ENCODE assay signal across 10 cellular contexts in genomic region chr19:17794731-17795494, GRCh38. TPM values are rescaled to one million over a fixed set of nuclear protein-coding genes. Genes with fewer than 3 reads are reported as not detected.
DNase-seq lines count a peak whose midpoint lies in the region; ATAC-seq, FAIRE-seq and TF ChIP-seq lines count a peak whose summit lies in the region.
"Had no signal": no experiment of that assay in that cellular context is flagged by ENCODE, and none has a peak within 500 bp of the region (broad histone marks: within the 10 kb centered on the region; RNA-seq: fewer than 3 reads in every experiment).

Gene B3GNT3, plus strand, starts transcription at chr19:17795138. Its CDS starts 12,670 bp downstream, at chr19:17807808.

- TF ChIP-seq CTCF in pancreas (IDR thresholded peaks at IDR 0.05) (no peak), gastrocnemius medialis (IDR thresholded peaks at IDR 0.05 in 4 of 5, conservative IDR thresholded peaks at IDR 0.05 in 1 of 5) (no peak)

- peaks cover 0 to 21% (median 14%) of the 10 kb centered on the region in 3 donors for H3K4me1 ChIP-seq in pancreas
- H3K4me1 ChIP-seq in gastrocnemius medialis: no peaks in the 10 kb centered on the region

- H3K27me3 ChIP-seq in pancreas: no peaks in the 10 kb centered on the region
- peaks cover 25 to 37% (median 33%) of the 10 kb centered on the region in 3 donors for H3K27me3 ChIP-seq in gastrocnemius medialis

- no peak for FAIRE-seq in pancreas (lab: Jason Lieb, UNC)

- in situ Hi-C loops in gastrocnemius medialis (cut with MboI; ENCODE audit: low sequenced_read_pairs in 4 of 4): no loop called here

- H3K27ac ChIP-seq in pancreas (peak within 1 kb of the TSS in 3 of 4 donors; percentile 16 to 72 (median 64)), gastrocnemius medialis (no peak within 1 kb of the TSS)
- H3K27ac ChIP-seq: heart right ventricle had no signal

- H3K4me3 ChIP-seq in pancreas (peak within 1 kb of the TSS in 3 of 4 donors; percentile 29 to 39 (median 30)), gastrocnemius medialis (no peak within 1 kb of the TSS)

- no peak for TF ChIP-seq POLR2A in gastrocnemius medialis (IDR thresholded peaks at IDR 0.05)

- H3K36me3 ChIP-seq in pancreas (no peaks in the 10 kb centered on the region), gastrocnemius medialis (no peaks in the 10 kb centered on the region)
- H3K36me3 ChIP-seq: heart right ventricle had no signal

- peak; percentile 60 for DNase-seq in NCI-H82 (lab: John Stamatoyannopoulos, UW)
- DNase-seq in NCI-H82 treated with DMSO at 0.1 percent for 48 hours (lab: John Stamatoyannopoulos, UW; ENCODE audit: unreplicated experiment): no peak
- peak; percentile 78 for DNase-seq in NCI-H510A (lab: John Stamatoyannopoulos, UW)
- peak; percentile 37 for DNase-seq in effector CD8-positive, alpha-beta T cell (lab: John Stamatoyannopoulos, UW)
- peak; percentile 74 to 92 (median 87) for DNase-seq in pancreas
- no peak for DNase-seq in gastrocnemius medialis
- DNase-seq in cerebellum (ENCODE audit: low spot score): no peak
- no peak for DNase-seq in A172 (ENCODE audit: low spot score)

- intact Hi-C loops in pancreas (cut with DNase I) (no loop called here), gastrocnemius medialis (cut with DNase I; ENCODE audit: low total_unique reads) (no loop called here)

- H3K9me3 ChIP-seq in pancreas: no peaks in the 10 kb centered on the region
- no peaks in the 10 kb centered on the region for H3K9me3 ChIP-seq in gastrocnemius medialis
- H3K9me3 ChIP-seq: heart right ventricle had no signal

- ATAC-seq in pancreas (peak; percentile 54 to 68 (median 63)), gastrocnemius medialis (no peak)
- ATAC-seq: heart right ventricle had no signal

- whole genome bisulfite sequencing in pancreas, 2 donors: 2 to 3% methylated on average over 44 to 50 of the region's 50 CpGs

RNA-seq across cellular contexts. Expression of gene B3GNT3, which starts in this region (rescaled TPM):
- 1 to 10 TPM; 2.1 to 6.0 (median 3.9) TPM for total RNA-seq in pancreas
- polyA plus RNA-seq in pancreas: 1 to 10 TPM; 1.7 to 2.6 TPM
- total RNA-seq in gastrocnemius medialis: under 1 TPM in 2 of 4 donors, not detected in 2; 0.13 to 0.39 TPM
- total RNA-seq in cerebellum: not detected
- not detected in 2 replicates for total RNA-seq in A172 (2014; rRNA removed; shearing (Covaris generic))
- total RNA-seq: heart right ventricle had no signal
- polyA plus RNA-seq: BJ, heart right ventricle had no signal

Comparison
In these comparisons a context has a peak if more than half of its experiments do, and no peak if none do; other contexts are left out.
1. DNase-seq: peak in NCI-H82 (single experiment), NCI-H510A (single experiment), effector CD8-positive, alpha-beta T cell (single experiment) and pancreas (6 of 6); none in NCI-H82 treated with DMSO at 0.1 percent for 48 hours (single experiment), gastrocnemius medialis (0 of 2), cerebellum (single experiment) and A172 (single experiment).
2. ATAC-seq: peak in pancreas (4 of 4); none in gastrocnemius medialis (0 of 2).
3. H3K27ac ChIP-seq: peak in pancreas (3 of 4); none in gastrocnemius medialis (0 of 4).
4. H3K4me3 ChIP-seq: peak in pancreas (3 of 4); none in gastrocnemius medialis (0 of 4).